In the genomic region with DNA sequence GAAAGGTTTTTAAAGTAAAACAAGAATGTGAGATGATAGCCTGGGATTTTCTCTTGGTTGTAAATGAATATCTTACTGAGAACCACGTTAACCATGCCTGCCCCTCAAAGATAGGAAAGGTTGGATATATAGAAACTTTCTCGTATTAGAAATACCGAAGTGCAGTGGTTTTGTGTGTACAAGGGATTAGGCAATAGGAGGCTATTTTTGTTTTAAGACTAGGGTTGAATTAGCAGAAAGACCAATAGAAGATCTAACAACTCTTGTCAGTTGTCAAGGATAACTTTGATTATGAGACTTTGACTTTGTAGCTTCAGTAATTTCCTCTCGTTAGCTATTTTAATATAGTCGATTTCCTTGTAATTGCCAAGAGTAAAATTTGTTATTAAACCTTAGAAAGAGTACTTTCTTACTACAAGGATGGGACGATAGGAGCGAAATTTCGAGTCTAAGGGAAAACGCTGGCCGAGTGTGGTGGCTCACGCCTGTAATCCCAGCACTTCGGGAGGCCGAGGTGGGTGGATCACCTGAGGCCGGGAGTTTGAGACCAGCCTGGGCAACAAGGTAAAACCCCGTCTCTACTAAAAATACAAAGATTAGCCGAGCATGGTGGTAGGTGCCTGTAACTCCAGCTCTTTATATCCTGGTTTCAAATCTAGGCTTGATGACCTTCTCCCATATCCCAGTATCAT, we compare ENCODE assay signal across 8 cellular contexts. TPM values are rescaled to one million over a fixed set of nuclear protein-coding genes. Genes with fewer than 3 reads are reported as not detected.
DNase-seq lines count a peak whose midpoint lies in the region; ATAC-seq and TF ChIP-seq lines count a peak whose summit lies in the region.

No MANE protein-coding gene starts in this region.

- H3K27ac ChIP-seq in 22Rv1 (peak overlapping the region; percentile 69), iPS-20b (ENCODE audit: low read length) (no peak overlapping the region), thoracic aorta (peak overlapping the region; percentile 90)

- H3K27me3 ChIP-seq in iPS-20b (ENCODE audit: insufficient read depth, low read length), result no peaks in the 10 kb centered on the region
- H3K27me3 ChIP-seq in thoracic aorta (replicated peaks; ENCODE audit: insufficient read depth), result no peaks in the 10 kb centered on the region

- intact Hi-C loops in activated B cell treated with CpG ODN at 0.5 μM for 24 hours (cut with micrococcal nuclease), result loop anchor here (5.0 kb wide), 3 partner anchors 155 to 890 kb away; a partner anchor contains a TSS

- H3K4me3 ChIP-seq in iPS-20b (ENCODE audit: low read length) (peak overlapping the region; percentile 96), thoracic aorta (peak overlapping the region; percentile 90)

- peak overlapping the region; percentile 95 for H3K4me3 Mint-ChIP-seq in activated B cell treated with CpG ODN at 0.5 μM for 24 hours

- H3K36me3 Mint-ChIP-seq in activated B cell treated with CpG ODN at 0.5 μM for 24 hours (ENCODE audit: low read depth), result peaks cover 10% of the 10 kb centered on the region

- no peaks in the 10 kb centered on the region for H3K9me3 ChIP-seq in iPS-20b (ENCODE audit: insufficient read depth, low read depth, low read length)
- no peaks in the 10 kb centered on the region for H3K9me3 ChIP-seq in thoracic aorta

- peaks cover 4% of the 10 kb centered on the region; the same call in 1 of the 2 replicates for H3K4me1 ChIP-seq in iPS-20b (ENCODE audit: insufficient read depth, low read length)
- H3K4me1 ChIP-seq in thoracic aorta (ENCODE audit: control insufficient read depth in 1 of 2, low read depth in 2 of 2), result peaks cover 32 to 33% of the 10 kb centered on the region in 2 donors

- H3K9ac ChIP-seq in iPS-20b (ENCODE audit: low read depth, low read length), result peak overlapping the region; percentile 62; the same call in 1 of the 2 replicates

- H3K36me3 ChIP-seq in iPS-20b (ENCODE audit: insufficient read depth, low read depth, low read length) (no peaks in the 10 kb centered on the region), thoracic aorta (no peaks in the 10 kb centered on the region)

- H3K27ac Mint-ChIP-seq in activated B cell treated with CpG ODN at 0.5 μM for 24 hours, result peak overlapping the region; percentile 95

- H3K9me3 Mint-ChIP-seq in activated B cell treated with CpG ODN at 0.5 μM for 24 hours, result no peaks in the 10 kb centered on the region

- DNase-seq in GM13977 (ENCODE audit: low spot score) (peak; percentile 9), activated B cell treated with CpG ODN at 0.5 μM for 24 hours (no peak), thoracic aorta (ENCODE audit: low spot score) (no peak), middle frontal gyrus (ENCODE audit: extremely low spot score, low spot score) (no peak), DMS153 (lab: John Stamatoyannopoulos, UW) (no peak)

- CTCF ChIA-PET in activated B cell treated with CpG ODN at 0.5 μM for 24 hours (lab: Charles Lee), result interaction anchor here (0.6 to 2.0 kb wide), 4 partner anchors 8 to 275 kb away, joined by 3 to 7 read pairs (median 3); a partner anchor contains a TSS

- peaks cover 74% of the 10 kb centered on the region for H3K4me1 Mint-ChIP-seq in activated B cell treated with CpG ODN at 0.5 μM for 24 hours

- POLR2A ChIA-PET in activated B cell treated with CpG ODN at 0.5 μM for 24 hours (lab: Charles Lee), result interaction anchor here (0.6 to 3.3 kb wide), 8 partner anchors 8 to 276 kb away, joined by 4 to 19 read pairs (median 4); a partner anchor contains a TSS

- no peak for TF ChIP-seq CTCF in 22Rv1 (IDR thresholded peaks at IDR 0.05)
- no peak for TF ChIP-seq CTCF in GM13977 (IDR thresholded peaks at IDR 0.05; ENCODE audit: extremely low read depth, insufficient read depth, missing control alignments)
- TF ChIP-seq CTCF in activated B cell treated with CpG ODN at 0.5 μM for 24 hours (IDR thresholded peaks at IDR 0.05), result no peak
- no peak for TF ChIP-seq CTCF in thoracic aorta (IDR thresholded peaks at IDR 0.05)

- no peaks in the 10 kb centered on the region for H3K27me3 Mint-ChIP-seq in activated B cell treated with CpG ODN at 0.5 μM for 24 hours

- in situ Hi-C loops in GM13977 (cut with MboI; ENCODE audit: low pct_unique_long_range_greater_than_20kb, low sequenced_read_pairs, unreplicated experiment), result loop anchor here (5.0 kb wide), 1 partner anchor 60 kb away; no protein-coding TSS in a partner anchor

- ATAC-seq in activated B cell treated with CpG ODN at 0.5 μM for 24 hours (ENCODE audit: low read depth) (no peak), thoracic aorta (ENCODE audit: insufficient number of reproducible peaks, low FRiP score, low read depth) (no peak), HG03025 (IDR thresholded peaks at IDR 0.05; ENCODE audit: low FRiP score, unreplicated experiment) (no peak)

RNA-seq across cellular contexts. Expression of a gene that starts 0.8 kb away (rescaled TPM):
- total RNA-seq in activated B cell treated with CpG ODN at 0.5 μM for 24 hours, result 29.0 and 34.0 TPM in 2 replicates
- total RNA-seq in thoracic aorta, result 10 to 100 TPM; 48.2 to 51.4 TPM

RNA-seq across cellular contexts. Expression of a gene that starts 1.1 kb away (rescaled TPM):
- total RNA-seq in activated B cell treated with CpG ODN at 0.5 μM for 24 hours, result 39.1 and 49.5 TPM in 2 replicates
- total RNA-seq in thoracic aorta, result 10 to 100 TPM; 21.1 to 43.7 TPM
